ENCODE assay signal across 8 cellular contexts in genomic region chr2:64646007-64646880, GRCh38. TPM values are rescaled to one million over a fixed set of nuclear protein-coding genes. Genes with fewer than 3 reads are reported as not detected.
DNase-seq lines count a peak whose midpoint lies in the region; ATAC-seq and TF ChIP-seq lines count a peak whose summit lies in the region.

No MANE protein-coding gene starts in this region.

- no peak overlapping the region for H3K4me3 ChIP-seq in HAP-1

- no peak for ATAC-seq in activated CD8-positive, alpha-beta T cell treated with anti-CD3 and anti-CD28 coated beads for 36 hours
- ATAC-seq in GM18867 (IDR thresholded peaks at IDR 0.05; ENCODE audit: unreplicated experiment), result no peak

- CTCF ChIA-PET in activated CD8-positive, alpha-beta T cell treated with anti-CD3 and anti-CD28 coated beads for 36 hours (lab: Charles Lee), result interaction anchor here (0.6 to 6.8 kb wide), 69 partner anchors 8 to 316 kb away, joined by 3 to 83 read pairs (median 6); partner anchors contain the start of gene SERTAD2

- H3K4me1 ChIP-seq in HAP-1, result peaks cover 26% of the 10 kb centered on the region

- H3K36me3 Mint-ChIP-seq in activated CD8-positive, alpha-beta T cell treated with anti-CD3 and anti-CD28 coated beads for 36 hours (ENCODE audit: low read depth), result peaks cover 10% of the 10 kb centered on the region

- peak overlapping the region; percentile 42 for H3K27ac Mint-ChIP-seq in activated CD8-positive, alpha-beta T cell treated with anti-CD3 and anti-CD28 coated beads for 36 hours

- no peaks in the 10 kb centered on the region for H3K9me3 ChIP-seq in HAP-1

- no peaks in the 10 kb centered on the region for H3K36me3 ChIP-seq in HAP-1 (replicated peaks)

- intact Hi-C loops in activated CD8-positive, alpha-beta T cell treated with anti-CD3 and anti-CD28 coated beads for 36 hours (cut with micrococcal nuclease), result loop anchor here (5.0 to 10.0 kb wide), 3 partner anchors 121 to 216 kb away; partner anchors contain the start of gene AFTPH

- no peaks in the 10 kb centered on the region for H3K27me3 ChIP-seq in HAP-1 (ENCODE audit: low read depth)

- H3K4me1 Mint-ChIP-seq in activated CD8-positive, alpha-beta T cell treated with anti-CD3 and anti-CD28 coated beads for 36 hours (ENCODE audit: low read depth), result peaks cover 87% of the 10 kb centered on the region

- H3K4me3 Mint-ChIP-seq in activated CD8-positive, alpha-beta T cell treated with anti-CD3 and anti-CD28 coated beads for 36 hours, result peak overlapping the region; percentile 39

- H3K9me3 Mint-ChIP-seq in activated CD8-positive, alpha-beta T cell treated with anti-CD3 and anti-CD28 coated beads for 36 hours, result no peaks in the 10 kb centered on the region

- no peaks in the 10 kb centered on the region for H3K27me3 Mint-ChIP-seq in activated CD8-positive, alpha-beta T cell treated with anti-CD3 and anti-CD28 coated beads for 36 hours

- DNase-seq in AG08395 (ENCODE audit: low spot score) (peak; percentile 50), HAP-1 (ENCODE audit: low spot score in 2 of 2) (peak; percentile 75 to 91), NCI-H82 treated with DMSO at 0.1 percent for 48 hours (lab: John Stamatoyannopoulos, UW; ENCODE audit: unreplicated experiment) (peak; percentile 76), midbrain (lab: John Stamatoyannopoulos, UW) (peak; percentile 92)
- peak; percentile 92 for DNase-seq in activated CD8-positive, alpha-beta T cell treated with anti-CD3 and anti-CD28 coated beads for 36 hours
- peak; percentile 86 for DNase-seq in effector CD4-positive, alpha-beta T cell
- peak; percentile 75 to 80 for DNase-seq in stimulated activated CD8-positive, alpha-beta memory T cell treated with anti-CD3 and anti-CD28 coated beads, Interleukin-2, amount 100 ng/mL, for 48 hours (ENCODE audit: low read depth in 2 of 2)

- peak; percentile 98 for TF ChIP-seq CTCF in activated CD8-positive, alpha-beta T cell treated with anti-CD3 and anti-CD28 coated beads for 36 hours (IDR thresholded peaks at IDR 0.05)

- in situ Hi-C loops in HAP-1 (cut with MboI; ENCODE audit: low sequenced_read_pairs), result loop anchor here (10.0 kb wide), 1 partner anchor 219 kb away; no protein-coding TSS in a partner anchor

- POLR2A ChIA-PET in activated CD8-positive, alpha-beta T cell treated with anti-CD3 and anti-CD28 coated beads for 36 hours (lab: Charles Lee), result interaction anchor here (1.0 to 1.5 kb wide), 5 partner anchors 7 to 186 kb away, joined by 3 to 4 read pairs (median 3); partner anchors contain the start of gene SERTAD2

RNA-seq across cellular contexts. Expression of gene SERTAD2, which starts 7.5 kb away (rescaled TPM):
- 10 to 100 TPM; 31.2 to 33.9 TPM for total RNA-seq in activated CD8-positive, alpha-beta T cell treated with anti-CD3 and anti-CD28 coated beads for 36 hours
